1 cellular context compared by ENCODE assay signal in genomic region chr17:47990962-47991731, GRCh38.
A peak's percentile ranks its signal among the peaks of the same experiment; 100 is the strongest.
TF ChIP-seq lines count a peak whose summit lies in the region.

No MANE protein-coding gene starts in this region.

TF ChIP-seq in H1, 55 proteins besides CTCF, POLR2A, EP300 and RAD21:
- TF ChIP-seq CEBPB (IDR thresholded peaks at IDR 0.05; ENCODE audit: low read depth, low read length) (no peak), ATF2 (IDR thresholded peaks at IDR 0.05; ENCODE audit: low read length) (no peak), CTBP2 (IDR thresholded peaks at IDR 0.05; ENCODE audit: borderline replicate concordance, insufficient read depth, insufficient read length, low read length) (peak; percentile 81), JUN (IDR thresholded peaks at IDR 0.05; ENCODE audit: low read depth, low read length) (no peak), POLR2AphosphoS5 (IDR thresholded peaks at IDR 0.05; ENCODE audit: low read depth, low read length) (no peak), JUND (IDR thresholded peaks at IDR 0.05; ENCODE audit: low read length) (no peak), TEAD4 (IDR thresholded peaks at IDR 0.05; ENCODE audit: low read depth, low read length) (no peak), ZNF274 (IDR thresholded peaks at IDR 0.05; ENCODE audit: borderline replicate concordance, extremely low read depth, low read length) (no peak), GABPA (IDR thresholded peaks at IDR 0.05; ENCODE audit: borderline replicate concordance, insufficient read depth, low read length) (no peak), TAF1 (IDR thresholded peaks at IDR 0.05; ENCODE audit: low read depth, low read length) (no peak), FOSL1 (IDR thresholded peaks at IDR 0.05; ENCODE audit: insufficient read depth, low read depth, low read length) (no peak), RFX5 (IDR thresholded peaks at IDR 0.05; ENCODE audit: borderline replicate concordance, low read depth, low read length) (no peak), NRF1 (IDR thresholded peaks at IDR 0.05; ENCODE audit: low read depth, low read length) (no peak), SIN3A (conservative IDR thresholded peaks at IDR 0.05 in 1 of 2, IDR thresholded peaks at IDR 0.05 in 1 of 2; ENCODE audit: low read depth in 1 of 2, low read length in 2 of 2) (0 out of 4 replicates have a peak, but pooled peaks of 1 of the 2 experiments have one; percentile 53), MAFK (IDR thresholded peaks at IDR 0.05; ENCODE audit: low read depth, low read length) (no peak), RXRA (IDR thresholded peaks at IDR 0.05; ENCODE audit: insufficient read depth, low read depth, low read length) (no peak), CHD7 (IDR thresholded peaks at IDR 0.05; ENCODE audit: insufficient replicate concordance, low read length) (no peak), SP2 (IDR thresholded peaks at IDR 0.05; ENCODE audit: low read length) (no peak), USF2 (IDR thresholded peaks at IDR 0.05; ENCODE audit: low read length) (no peak), E2F6 (IDR thresholded peaks at IDR 0.05) (peak; percentile 18; the same call in 1 of the 2 replicates), TBP (IDR thresholded peaks at IDR 0.05; ENCODE audit: low read depth, low read length) (no peak), SP4 (IDR thresholded peaks at IDR 0.05; ENCODE audit: low read length) (no peak), MAX (IDR thresholded peaks at IDR 0.05) (0 out of 2 replicates have a peak, but pooled peaks have one; percentile 3), CHD1 (IDR thresholded peaks at IDR 0.05; ENCODE audit: low read depth, low read length) (no peak), HDAC2 (IDR thresholded peaks at IDR 0.05; ENCODE audit: borderline replicate concordance in 1 of 2, low read depth in 2 of 2, low read length in 2 of 2) (0 out of 4 replicates have a peak, but pooled peaks of 1 of the 2 experiments have one; percentile 32), BCL11A (IDR thresholded peaks at IDR 0.05; ENCODE audit: low read depth in 2 of 2, low read length in 2 of 2) (no peak), YY1 (IDR thresholded peaks at IDR 0.05; ENCODE audit: low read depth, low read length) (peak; percentile 60; the same call in 1 of the 2 replicates), ASH2L (IDR thresholded peaks at IDR 0.05; ENCODE audit: low read length) (peak; percentile 72), KDM4A (IDR thresholded peaks at IDR 0.05; ENCODE audit: low read depth, low read length, severe bottlenecking) (peak; percentile 23), TCF12 (IDR thresholded peaks at IDR 0.05; ENCODE audit: low read depth, low read length) (peak; percentile 71; the same call in 1 of the 2 replicates), KDM5A (IDR thresholded peaks at IDR 0.05; ENCODE audit: low read length) (no peak), EGR1 (IDR thresholded peaks at IDR 0.05; ENCODE audit: borderline replicate concordance, low read depth, low read length) (peak; percentile 85), KDM1A (IDR thresholded peaks at IDR 0.05; ENCODE audit: borderline replicate concordance, low read length) (no peak), RBBP5 (IDR thresholded peaks at IDR 0.05; ENCODE audit: borderline replicate concordance, low read depth, low read length) (no peak; the same call in 1 of the 2 replicates), CHD2 (IDR thresholded peaks at IDR 0.05; ENCODE audit: low read length) (no peak), SP1 (IDR thresholded peaks at IDR 0.05; ENCODE audit: low read depth, low read length) (peak; percentile 36; the same call in 1 of the 2 replicates), SUZ12 (IDR thresholded peaks at IDR 0.05; ENCODE audit: low read length) (peak; percentile 55; the same call in 1 of the 2 replicates), CREB1 (IDR thresholded peaks at IDR 0.05) (no peak), NANOG (IDR thresholded peaks at IDR 0.05; ENCODE audit: insufficient read depth, low read depth, low read length, poor library complexity, severe bottlenecking) (no peak), GTF2F1 (IDR thresholded peaks at IDR 0.05; ENCODE audit: borderline replicate concordance, low read depth, low read length) (no peak), SIRT6 (IDR thresholded peaks at IDR 0.05; ENCODE audit: low read length) (no peak), SRF (IDR thresholded peaks at IDR 0.05; ENCODE audit: low read depth, low read length) (no peak), SAP30 (IDR thresholded peaks at IDR 0.05; ENCODE audit: insufficient read depth, insufficient replicate concordance, low read length) (no peak), PHF8 (conservative IDR thresholded peaks at IDR 0.05; ENCODE audit: low read depth, low read length) (no peak)
